In genomic region chr4:1090465-1091440, GRCh38 we compare ENCODE assay signal across 18 cellular contexts. TPM values are rescaled to one million over a fixed set of nuclear protein-coding genes. Genes with fewer than 3 reads are reported as not detected.
"Had no signal": no experiment of that assay in that cellular context is flagged by ENCODE, and none has a peak within 500 bp of the region (broad histone marks: within the 10 kb centered on the region; RNA-seq: fewer than 3 reads in every experiment).

No MANE protein-coding gene starts in this region.

- H3K4me1 ChIP-seq: left ventricle myocardium inferior, parathyroid adenoma had no signal

- H3K79me2 ChIP-seq: hepatocyte, parathyroid adenoma had no signal

- H3K27ac Mint-ChIP-seq: activated T-helper 1 cell treated with anti-CD3 and anti-CD28 coated beads, Interleukin-12 subunit alpha, Interleukin-12 subunit beta, Interleukin-2, Interleukin-4 antibody, amounts not matched to agents 30 ng/mL and 10 ng/mL and 1 ng/mL, durations not matched to agents 14 hours and 24 hours and 36 hours; memory B cell; naive thymus-derived CD8-positive, alpha-beta T cell; T-cell had no signal

- H3K9me3 ChIP-seq: neutrophil, SK-N-SH had no signal

- H3K27ac ChIP-seq: dorsolateral prefrontal cortex, hepatocyte, left ventricle myocardium inferior, neutrophil, parathyroid adenoma had no signal

- H3K4me2 ChIP-seq: hepatocyte, SK-N-SH had no signal

- H2AFZ ChIP-seq: hepatocyte, parathyroid adenoma had no signal

- H3K9ac ChIP-seq: parathyroid adenoma, SK-N-SH had no signal

- H3K4me3 Mint-ChIP-seq: activated T-helper 1 cell treated with anti-CD3 and anti-CD28 coated beads, Interleukin-12 subunit alpha, Interleukin-12 subunit beta, Interleukin-2, Interleukin-4 antibody, amounts not matched to agents 30 ng/mL and 10 ng/mL and 1 ng/mL, durations not matched to agents 14 hours and 24 hours and 36 hours; memory B cell; naive thymus-derived CD8-positive, alpha-beta T cell; T-cell had no signal

- H3K4me1 Mint-ChIP-seq: memory B cell; naive thymus-derived CD8-positive, alpha-beta T cell; T-cell had no signal

- H3K27me3 ChIP-seq: hepatocyte, neutrophil had no signal

- ATAC-seq: activated CD4-positive, CD25-positive, alpha-beta regulatory T cell treated with anti-CD3 and anti-CD28 coated beads, Interleukin-2, amount 50 U/mL, for 24 hours; naive thymus-derived CD8-positive, alpha-beta T cell; T-cell had no signal

- DNase-seq: activated CD4-positive, alpha-beta T cell treated with anti-CD3 and anti-CD28 coated beads, Interleukin-2, amount 50 U/mL, for 4 hours; activated naive CD4-positive, alpha-beta T cell; dorsolateral prefrontal cortex; erythroblast; left ventricle myocardium inferior; naive thymus-derived CD8-positive, alpha-beta T cell; retina; SK-N-SH; stimulated activated CD4-positive, alpha-beta T cell treated with anti-CD3 and anti-CD28 coated beads, Interleukin-15, amount 100 ng/mL, for 24 hours; stimulated activated CD4-positive, alpha-beta T cell treated with anti-CD3 and anti-CD28 coated beads, Interleukin-4, amount 100 ng/mL, for 1 hour; T-cell; T1000 had no signal

- H3K36me3 Mint-ChIP-seq: T-cell had no signal

RNA-seq across cellular contexts. Expression of gene RNF212, which starts 22.6 kb away (rescaled TPM):
- total RNA-seq: left ventricle myocardium inferior had no signal
